In genomic region chr6:119676971-119677370, GRCh38 we compare ENCODE assay signal across 18 cellular contexts.
DNase-seq lines count a peak whose midpoint lies in the region; ATAC-seq and TF ChIP-seq lines count a peak whose summit lies in the region.
"Had no signal": no experiment of that assay in that cellular context is flagged by ENCODE, and none has a peak within 500 bp of the region (broad histone marks: within the 10 kb centered on the region; RNA-seq: fewer than 3 reads in every experiment).

No MANE protein-coding gene starts in this region.

- no peaks in the 10 kb centered on the region for H3K79me2 ChIP-seq in fibroblast of lung (ENCODE audit: control insufficient read depth, insufficient read depth, low read length)
- H3K79me2 ChIP-seq in OCI-LY7 (ENCODE audit: insufficient read depth, low read depth, low read length): no peaks in the 10 kb centered on the region

- no peak overlapping the region for H3K4me3 ChIP-seq in IMR-90 (ENCODE audit: insufficient read depth, low read depth, low read length)
- no peak overlapping the region for H3K4me3 ChIP-seq in fibroblast of lung (replicated peaks in 1 of 4; ENCODE audit: control extremely low read depth in 1 of 4, insufficient read depth in 1 of 4, low read depth in 3 of 4, low read length in 4 of 4)
- H3K4me3 ChIP-seq in OCI-LY7 (ENCODE audit: low read depth, low read length, poor library complexity, severe bottlenecking): no peak overlapping the region
- H3K4me3 ChIP-seq: A549, HAP-1 had no signal

- no peak overlapping the region for H3K56ac ChIP-seq in IMR-90 (ENCODE audit: extremely low read depth, insufficient read depth, low read length)

- no peaks in the 10 kb centered on the region for H3K79me1 ChIP-seq in IMR-90 (ENCODE audit: low read depth in 1 of 2, low read length in 2 of 2)

- no peak for TF ChIP-seq POLR2A in IMR-90 (IDR thresholded peaks at IDR 0.05; ENCODE audit: low read depth, low read length)

- H3K14ac ChIP-seq in IMR-90 (replicated peaks; ENCODE audit: low read depth, low read length): no peak overlapping the region

- no peak overlapping the region for H4K5ac ChIP-seq in IMR-90 (ENCODE audit: low read depth, low read length)

- no peaks in the 10 kb centered on the region for H3K36me3 ChIP-seq in IMR-90 (ENCODE audit: control insufficient read depth, insufficient read depth, low read length)
- H3K36me3 ChIP-seq in fibroblast of lung (ENCODE audit: control insufficient read depth, insufficient read depth, low read length): no peaks in the 10 kb centered on the region
- no peaks in the 10 kb centered on the region for H3K36me3 ChIP-seq in OCI-LY7 (ENCODE audit: insufficient read depth, low read length)
- H3K36me3 ChIP-seq: HAP-1 had no signal

- DNase-seq in Daoy (ENCODE audit: low read depth) (peak; percentile 51), IMR-90 (peak; percentile 4), fibroblast of lung (ENCODE audit: low read depth in 2 of 2) (peak; percentile 28 to 36), renal cortical epithelial cell (ENCODE audit: low read depth) (peak; percentile 21), GM03348 (ENCODE audit: low spot score) (no peak), OCI-LY7 (ENCODE audit: low spot score) (no peak)
- no peak for DNase-seq in central memory CD4-positive, alpha-beta T cell
- DNase-seq: AML-193; Calu3; CD4-positive, CD25-positive, alpha-beta regulatory T cell; DMS79; NCI-H1092; NCI-H446; NCI-H82; SHP77 treated with DMSO at 0.1 percent for 48 hours had no signal

- ATAC-seq in IMR-90 (ENCODE audit: low read depth) (no peak), GM18498 (IDR thresholded peaks at IDR 0.05; ENCODE audit: unreplicated experiment) (no peak)
- ATAC-seq: A549 had no signal

- no peak for TF ChIP-seq RAD21 in IMR-90 (IDR thresholded peaks at IDR 0.05; ENCODE audit: low read length)

- no peak overlapping the region for H4K8ac ChIP-seq in IMR-90 (ENCODE audit: low read depth in 2 of 2, low read length in 2 of 2)

- TF ChIP-seq CTCF in IMR-90 (conservative IDR thresholded peaks at IDR 0.05; ENCODE audit: low read depth, low read length): no peak
- TF ChIP-seq CTCF in fibroblast of lung (conservative IDR thresholded peaks at IDR 0.05 in 1 of 2, IDR thresholded peaks at IDR 0.05 in 1 of 2; ENCODE audit: low read depth in 1 of 2, low read length in 2 of 2): no peak
- TF ChIP-seq CTCF in OCI-LY7 (conservative IDR thresholded peaks at IDR 0.05; ENCODE audit: low read length): no peak

- H3K9me1 ChIP-seq in IMR-90 (ENCODE audit: insufficient read depth, low read length): no peaks in the 10 kb centered on the region

- no peak overlapping the region for H4K91ac ChIP-seq in IMR-90 (ENCODE audit: insufficient read depth, low read depth, low read length)

- no peak overlapping the region for H2BK20ac ChIP-seq in IMR-90 (ENCODE audit: low read depth, low read length)

- H3K9me2 ChIP-seq in OCI-LY7 (ENCODE audit: insufficient read depth, low read length): no peaks in the 10 kb centered on the region

- H3K23ac ChIP-seq in IMR-90 (ENCODE audit: low read depth, low read length): no peak overlapping the region

- H2AFZ ChIP-seq in IMR-90 (replicated peaks; ENCODE audit: low read length, poor library complexity): no peak overlapping the region
- H2AFZ ChIP-seq in fibroblast of lung (ENCODE audit: low read length): no peak overlapping the region
- H2AFZ ChIP-seq in OCI-LY7 (ENCODE audit: low read length): no peak overlapping the region

- POLR2A ChIA-PET in IMR-90 (lab: Charles Lee; ENCODE audit: unreplicated experiment) (interaction anchor here (0.6 kb wide), 1 partner anchor 279 kb away, joined by 3 read pairs; no protein-coding TSS in a partner anchor), OCI-LY7 (lab: Charles Lee) (interaction anchor here (0.6 to 1.2 kb wide), 2 partner anchors 12 to 85 kb away, joined by 3 to 6 read pairs; no protein-coding TSS in a partner anchor)

- H2BK5ac ChIP-seq in IMR-90 (ENCODE audit: low read depth, low read length, poor library complexity, severe bottlenecking): no peak overlapping the region

- H3K9me3 ChIP-seq in IMR-90 (ENCODE audit: control insufficient read depth, insufficient read depth, low read length): no peaks in the 10 kb centered on the region
- H3K9me3 ChIP-seq in fibroblast of lung (ENCODE audit: control insufficient read depth, insufficient read depth, low read depth, low read length): no peaks in the 10 kb centered on the region
- H3K9me3 ChIP-seq in OCI-LY7 (ENCODE audit: low read length): no peaks in the 10 kb centered on the region
- H3K9me3 ChIP-seq: A549, HAP-1 had no signal

- no peak overlapping the region for H2BK120ac ChIP-seq in IMR-90 (ENCODE audit: low read depth, low read length)

- H2AK5ac ChIP-seq in IMR-90 (ENCODE audit: low read depth, low read length): no peak overlapping the region

- H4K20me1 ChIP-seq in IMR-90 (ENCODE audit: insufficient read depth, low read length) (no peaks in the 10 kb centered on the region), fibroblast of lung (ENCODE audit: control insufficient read depth, extremely low read depth, insufficient read depth, low read length) (no peaks in the 10 kb centered on the region), OCI-LY7 (ENCODE audit: insufficient read depth, low read length) (no peaks in the 10 kb centered on the region)

- H3K9ac ChIP-seq in IMR-90 (ENCODE audit: low read depth, low read length): no peak overlapping the region
- H3K9ac ChIP-seq in fibroblast of lung (ENCODE audit: insufficient read depth, low read length): no peak overlapping the region

- H2BK15ac ChIP-seq in IMR-90 (ENCODE audit: low read depth, low read length): no peak overlapping the region

- H3K27me3 ChIP-seq in IMR-90 (ENCODE audit: control insufficient read depth, insufficient read depth, low read length): no peaks in the 10 kb centered on the region
- no peaks in the 10 kb centered on the region for H3K27me3 ChIP-seq in fibroblast of lung (ENCODE audit: control insufficient read depth, insufficient read depth, low read length)

- in situ Hi-C loops in IMR-90 (cut with MboI; ENCODE audit: low sequenced_read_pairs): no loop called here

- H3K27ac ChIP-seq in IMR-90 (ENCODE audit: insufficient read depth, low read length) (no peak overlapping the region), fibroblast of lung (ENCODE audit: insufficient read depth, low read length) (no peak overlapping the region), OCI-LY7 (ENCODE audit: low read depth, low read length, poor library complexity, severe bottlenecking) (no peak overlapping the region)
- H3K27ac ChIP-seq: A549 had no signal

- no TSS peak for BruUV-seq in IMR-90 (replicated peaks; lab: Mats Ljungman, UMichigan)
- BruUV-seq in OCI-LY7 (replicated peaks; lab: Mats Ljungman, UMichigan): no TSS peak

- dilution Hi-C loops in IMR-90 (cut with HindIII; ENCODE audit: low sequenced_read_pairs, unreplicated experiment): no loop called here

- H3K4me1 ChIP-seq in IMR-90 (ENCODE audit: control insufficient read depth, insufficient read depth, low read length) (no peaks in the 10 kb centered on the region), fibroblast of lung (ENCODE audit: control insufficient read depth, extremely low read depth, insufficient read depth, low read length) (no peaks in the 10 kb centered on the region), OCI-LY7 (ENCODE audit: insufficient read depth, low read length, poor library complexity, severe bottlenecking) (no peaks in the 10 kb centered on the region)
- H3K4me1 ChIP-seq: A549, HAP-1 had no signal

- intact Hi-C loops in IMR-90 (cut with micrococcal nuclease) (no loop called here), OCI-LY7 (cut with micrococcal nuclease; ENCODE audit: unreplicated experiment) (no loop called here)

- no peak overlapping the region for H3K4ac ChIP-seq in IMR-90 (ENCODE audit: low read depth, low read length)

- H3K4me2 ChIP-seq in IMR-90 (ENCODE audit: low read depth, low read length) (no peak overlapping the region), fibroblast of lung (ENCODE audit: extremely low read depth, insufficient read depth, low read length) (no peak overlapping the region), OCI-LY7 (ENCODE audit: low read length) (no peak overlapping the region)
- H3K4me2 ChIP-seq: A549 had no signal

- no peak overlapping the region for H2AK9ac ChIP-seq in IMR-90 (replicated peaks; ENCODE audit: low read depth, low read length, poor library complexity)

- no CpG with 5 or more reads among the region's 4 CpGs for WGBS in IMR-90 (ENCODE audit: extremely low coverage in 2 of 2, insufficient read length in 1 of 2), 2 experiments

- CTCF ChIA-PET in IMR-90 (lab: Yijun Ruan, JAX) (no interaction called here), OCI-LY7 (lab: Charles Lee; ENCODE audit: unreplicated experiment) (no interaction called here)

- H3K18ac ChIP-seq in IMR-90 (ENCODE audit: low read depth, low read length): no peak overlapping the region

TF ChIP-seq in IMR-90, 13 proteins besides CTCF, POLR2A, EP300 and RAD21:
- TF ChIP-seq RFX5 (IDR thresholded peaks at IDR 0.05; ENCODE audit: low read depth, low read length) (no peak), MAZ (IDR thresholded peaks at IDR 0.05; ENCODE audit: borderline replicate concordance, low read depth, low read length) (no peak), NFE2L2 (IDR thresholded peaks at IDR 0.05; ENCODE audit: low read depth, low read length) (no peak), BHLHE40 (IDR thresholded peaks at IDR 0.05; ENCODE audit: low read depth, low read length) (no peak), SMC3 (IDR thresholded peaks at IDR 0.05; ENCODE audit: low read depth, low read length) (no peak), ELK1 (IDR thresholded peaks at IDR 0.05; ENCODE audit: borderline replicate concordance, low read depth, low read length) (no peak), RCOR1 (IDR thresholded peaks at IDR 0.05; ENCODE audit: insufficient replicate concordance, low read length) (no peak), FOS (IDR thresholded peaks at IDR 0.05; ENCODE audit: low read depth, low read length) (no peak), CHD1 (IDR thresholded peaks at IDR 0.05; ENCODE audit: low read depth, low read length) (no peak), MXI1 (IDR thresholded peaks at IDR 0.05; ENCODE audit: borderline replicate concordance, low read depth, low read length) (no peak), CEBPB (IDR thresholded peaks at IDR 0.05; ENCODE audit: low read depth, low read length) (no peak), MAFK (IDR thresholded peaks at IDR 0.05; ENCODE audit: low read depth, low read length) (no peak)

Comparison
In these comparisons a context has a peak if more than half of its experiments do, and no peak if none do; other contexts are left out.
1. DNase-seq: peak in Daoy (single experiment), IMR-90 (single experiment), fibroblast of lung (2 of 2) and renal cortical epithelial cell (single experiment); none in GM03348 (single experiment), central memory CD4-positive, alpha-beta T cell (single experiment) and OCI-LY7 (single experiment).